Comparison of ENCODE assay signal across 8 cellular contexts in the genomic region with DNA sequence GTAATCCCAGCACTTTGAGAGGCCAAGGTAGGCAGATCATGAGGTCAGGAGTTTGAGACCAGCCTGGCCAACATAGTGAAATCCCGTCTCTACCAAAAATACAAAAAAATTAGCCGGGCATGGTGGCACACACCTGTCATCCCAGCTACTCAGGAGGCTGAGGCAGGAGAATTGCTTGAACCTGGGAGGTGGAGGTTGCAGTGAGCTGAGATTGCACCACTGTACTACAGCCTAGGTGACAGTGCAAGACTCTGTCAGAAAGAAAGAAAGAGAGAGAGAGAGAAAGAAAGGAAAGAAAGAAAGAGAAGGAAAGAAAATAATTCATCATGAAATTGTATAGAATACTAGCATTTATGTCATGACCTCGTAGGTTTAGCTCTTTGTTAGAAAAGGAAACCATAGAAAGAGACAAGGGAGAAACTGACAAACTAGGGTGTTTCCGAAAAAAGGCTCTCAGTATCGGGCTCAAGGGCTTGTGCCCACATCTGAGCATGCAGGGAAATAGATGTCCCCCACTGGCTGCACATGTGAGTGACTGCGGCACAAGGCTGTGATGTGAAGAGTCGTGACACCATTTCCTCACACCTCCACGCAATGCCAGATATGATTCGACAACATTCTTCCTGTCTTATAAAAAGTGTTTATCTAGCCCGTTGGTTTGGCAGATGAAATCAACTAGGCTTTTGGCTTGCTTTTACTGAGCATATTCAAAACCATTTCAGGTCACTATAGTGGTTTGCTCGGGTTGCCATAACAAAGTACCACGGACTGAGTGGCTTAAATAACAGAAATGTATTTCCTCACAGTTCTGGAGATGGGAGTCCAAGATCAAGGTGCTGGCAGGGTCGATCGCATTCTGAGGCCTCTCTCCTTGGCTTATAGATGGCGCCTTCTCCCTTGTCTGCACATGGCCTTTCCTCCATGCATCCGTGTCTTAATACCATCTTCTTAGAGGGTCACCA. TPM values are rescaled to one million over a fixed set of nuclear protein-coding genes. Genes with fewer than 3 reads are reported as not detected.
DNase-seq lines count a peak whose midpoint lies in the region; ATAC-seq and TF ChIP-seq lines count a peak whose summit lies in the region.

No MANE protein-coding gene starts in this region.

- CTCF ChIA-PET in WTC11 (lab: Charles Lee) = no interaction called here

- in situ Hi-C loops in transverse colon (cut with MboI; ENCODE audit: low pct_ligation_motif_present in 1 of 4, low pct_unique_long_range_greater_than_20kb in 1 of 4, low sequenced_read_pairs in 3 of 4) = loop anchor here in 2 of 4 donors (5.0 to 10.0 kb wide), 2 partner anchors 83 to 85 kb away; no protein-coding TSS in a partner anchor

- TF ChIP-seq EP300 in transverse colon (IDR thresholded peaks at IDR 0.05; ENCODE audit: low read depth) = no peak

- peaks cover 0 to 65% (median 55%) of the 10 kb centered on the region in 11 experiments; a peak in 19 of 22 replicates for H4K20me1 ChIP-seq in BLaER1 treated with 17β-estradiol and CSF1 and Interleukin-3, amounts not matched to agents 10 nM and 100 nM

- peak overlapping the region in 9 of 10 experiments; percentile 71 to 91 (median 81); a peak in 18 of 20 replicates for H3K4me3 ChIP-seq in BLaER1 treated with 17β-estradiol and CSF1 and Interleukin-3, amounts not matched to agents 10 nM and 100 nM
- H3K4me3 ChIP-seq in neutrophil (ENCODE audit: low read depth in 1 of 2, low read length in 1 of 2) (peak overlapping the region; percentile 85 to 94), transverse colon (peak overlapping the region in 3 of 4 donors; percentile 8 to 52 (median 17))

- peak overlapping the region; percentile 81 to 97 (median 90) for H3K4me2 ChIP-seq in BLaER1 treated with 17β-estradiol and CSF1 and Interleukin-3, amounts not matched to agents 10 nM and 100 nM

- H3K27ac Mint-ChIP-seq in WTC11 = no peak overlapping the region

- peak overlapping the region; percentile 49 to 98 (median 93) for H3K27ac ChIP-seq in BLaER1 treated with 17β-estradiol and CSF1 and Interleukin-3, amounts not matched to agents 10 nM and 100 nM
- peak overlapping the region; percentile 99 for H3K27ac ChIP-seq in neutrophil
- peak overlapping the region; percentile 73 to 86 (median 78) for H3K27ac ChIP-seq in transverse colon

- H3K9me3 Mint-ChIP-seq in WTC11 = no peaks in the 10 kb centered on the region

- no peaks in the 10 kb centered on the region for H3K36me3 Mint-ChIP-seq in WTC11

- H3K36me3 ChIP-seq in BLaER1 treated with 17β-estradiol and CSF1 and Interleukin-3, amounts not matched to agents 10 nM and 100 nM = peaks cover 0 to 66% (median 56%) of the 10 kb centered on the region in 11 experiments; a peak in 16 of 22 replicates
- peaks cover 48% of the 10 kb centered on the region for H3K36me3 ChIP-seq in neutrophil
- no peaks in the 10 kb centered on the region for H3K36me3 ChIP-seq in transverse colon

- H3K4me1 Mint-ChIP-seq in WTC11 = peaks cover 14% of the 10 kb centered on the region

- H3K27me3 Mint-ChIP-seq in WTC11 (ENCODE audit: low read depth) = no peaks in the 10 kb centered on the region

- peak; percentile 58 to 93 (median 73) for DNase-seq in T-helper 1 cell
- peak; percentile 27 for DNase-seq in amniotic epithelial cell (ENCODE audit: low read depth)
- DNase-seq in transverse colon = peak; percentile 61
- no peak for DNase-seq in NCI-H2227 treated with DMSO at 0.1 percent for 48 hours (lab: John Stamatoyannopoulos, UW)
- DNase-seq in WTC11 (ENCODE audit: low spot score) = no peak

- H3K4me1 ChIP-seq in BLaER1 treated with 17β-estradiol and CSF1 and Interleukin-3, amounts not matched to agents 10 nM and 100 nM = peaks cover 54 to 75% (median 66%) of the 10 kb centered on the region in 10 experiments
- H3K4me1 ChIP-seq in neutrophil (ENCODE audit: control insufficient read depth in 1 of 2, insufficient read depth in 1 of 2, low read depth in 1 of 2, low read length in 1 of 2) (peaks cover 55 to 73% of the 10 kb centered on the region in 2 experiments), transverse colon (peaks cover 0 to 9% (median 0%) of the 10 kb centered on the region in 4 donors)

- H3K27me3 ChIP-seq in BLaER1 treated with 17β-estradiol and CSF1 and Interleukin-3, amounts not matched to agents 10 nM and 100 nM = no peaks in the 10 kb centered on the region
- H3K27me3 ChIP-seq in neutrophil = no peaks in the 10 kb centered on the region
- no peaks in the 10 kb centered on the region for H3K27me3 ChIP-seq in transverse colon

- TF ChIP-seq CTCF in neutrophil (IDR thresholded peaks at IDR 0.05) (no peak), transverse colon (IDR thresholded peaks at IDR 0.05) (no peak), WTC11 (IDR thresholded peaks at IDR 0.05) (no peak)

- H3K4me3 Mint-ChIP-seq in WTC11 = no peak overlapping the region

- peak overlapping the region; percentile 11 to 98 (median 91); a peak in 20 of 22 replicates for H3K9ac ChIP-seq in BLaER1 treated with 17β-estradiol and CSF1 and Interleukin-3, amounts not matched to agents 10 nM and 100 nM

- ATAC-seq in GM21717 (IDR thresholded peaks at IDR 0.05; ENCODE audit: unreplicated experiment) (peak; percentile 30), WTC11 (no peak)

- peaks cover 0 to 17% (median 0%) of the 10 kb centered on the region in 11 experiments; a peak in 1 of 22 replicates for H3K9me3 ChIP-seq in BLaER1 treated with 17β-estradiol and CSF1 and Interleukin-3, amounts not matched to agents 10 nM and 100 nM (replicated peaks in 1 of 11)
- no peaks in the 10 kb centered on the region for H3K9me3 ChIP-seq in neutrophil
- H3K9me3 ChIP-seq in transverse colon = no peaks in the 10 kb centered on the region

- peak; percentile 61 for TF ChIP-seq POLR2A in transverse colon (IDR thresholded peaks at IDR 0.05)

- intact Hi-C loops in transverse colon (cut with DNase I; ENCODE audit: low total_unique reads) = loop anchor here (10.0 kb wide), 1 partner anchor 85 kb away; no protein-coding TSS in a partner anchor

- POLR2A ChIA-PET in WTC11 (lab: Charles Lee) = no interaction called here

- WGBS in transverse colon (ENCODE audit: low coverage in 1 of 2), 2 donors = 51 to 70% methylated on average over 9 to 16 of the region's 16 CpGs

TF ChIP-seq in WTC11, 78 proteins besides CTCF, POLR2A, EP300 and RAD21:
- TF ChIP-seq, protein P1, sequence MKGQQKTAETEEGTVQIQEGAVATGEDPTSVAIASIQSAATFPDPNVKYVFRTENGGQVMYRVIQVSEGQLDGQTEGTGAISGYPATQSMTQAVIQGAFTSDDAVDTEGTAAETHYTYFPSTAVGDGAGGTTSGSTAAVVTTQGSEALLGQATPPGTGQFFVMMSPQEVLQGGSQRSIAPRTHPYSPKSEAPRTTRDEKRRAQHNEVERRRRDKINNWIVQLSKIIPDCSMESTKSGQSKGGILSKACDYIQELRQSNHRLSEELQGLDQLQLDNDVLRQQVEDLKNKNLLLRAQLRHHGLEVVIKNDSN (CRISPR knock-in tag; IDR thresholded peaks at IDR 0.05) = no peak
- TF ChIP-seq RELA (CRISPR knock-in tag; IDR thresholded peaks at IDR 0.05; ENCODE audit: borderline replicate concordance) (no peak), FOXJ3 (CRISPR knock-in tag; IDR thresholded peaks at IDR 0.05; ENCODE audit: borderline replicate concordance) (no peak), CREM (CRISPR knock-in tag; IDR thresholded peaks at IDR 0.05) (no peak), TEAD1 (CRISPR knock-in tag; IDR thresholded peaks at IDR 0.05) (no peak), PRRX2 (CRISPR knock-in tag; IDR thresholded peaks at IDR 0.05) (no peak), ZNF423 (CRISPR knock-in tag; IDR thresholded peaks at IDR 0.05) (no peak), FOXK1 (CRISPR knock-in tag; IDR thresholded peaks at IDR 0.05) (no peak), ZNF232 (CRISPR knock-in tag; IDR thresholded peaks at IDR 0.05) (no peak), ZNF671 (CRISPR knock-in tag; IDR thresholded peaks at IDR 0.05) (no peak), ETV6 (CRISPR knock-in tag; IDR thresholded peaks at IDR 0.05) (no peak), JUN (CRISPR knock-in tag; IDR thresholded peaks at IDR 0.05) (no peak)
- TF ChIP-seq, protein P2, sequence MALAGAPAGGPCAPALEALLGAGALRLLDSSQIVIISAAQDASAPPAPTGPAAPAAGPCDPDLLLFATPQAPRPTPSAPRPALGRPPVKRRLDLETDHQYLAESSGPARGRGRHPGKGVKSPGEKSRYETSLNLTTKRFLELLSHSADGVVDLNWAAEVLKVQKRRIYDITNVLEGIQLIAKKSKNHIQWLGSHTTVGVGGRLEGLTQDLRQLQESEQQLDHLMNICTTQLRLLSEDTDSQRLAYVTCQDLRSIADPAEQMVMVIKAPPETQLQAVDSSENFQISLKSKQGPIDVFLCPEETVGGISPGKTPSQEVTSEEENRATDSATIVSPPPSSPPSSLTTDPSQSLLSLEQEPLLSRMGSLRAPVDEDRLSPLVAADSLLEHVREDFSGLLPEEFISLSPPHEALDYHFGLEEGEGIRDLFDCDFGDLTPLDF (CRISPR knock-in tag; IDR thresholded peaks at IDR 0.05) = no peak

RNA-seq across cellular contexts. Expression of a gene that starts 2.0 kb away (rescaled TPM):
- 10 to 100 TPM in 3 of 4 donors, 1 to 10 TPM in 1; 9.0 to 83.8 (median 20.3) TPM for total RNA-seq in transverse colon
- total RNA-seq in WTC11 (2021) = 1.2 to 1.4 TPM (median 1.3 TPM) in 3 replicates

RNA-seq across cellular contexts. Expression of a gene that starts 34.1 kb away (rescaled TPM):
- total RNA-seq in transverse colon (10 to 100 TPM in 3 of 4 donors, 1 to 10 TPM in 1; 5.4 to 38.7 (median 23.2) TPM), WTC11 (2021) (34.2 to 39.4 TPM (median 37.4 TPM) in 3 replicates)

Comparison
In these comparisons a context has a peak if more than half of its experiments do, and no peak if none do; other contexts are left out.
1. H3K4me3 ChIP-seq: peak in every context shown above with its lines; median percentile 90 in neutrophil; 81 in BLaER1 treated with 17β-estradiol and CSF1 and Interleukin-3, amounts not matched to agents 10 nM and 100 nM; 17 in transverse colon.
2. DNase-seq: peak in T-helper 1 cell (5 of 5), amniotic epithelial cell (single experiment) and transverse colon (single experiment); none in NCI-H2227 treated with DMSO at 0.1 percent for 48 hours (single experiment) and WTC11 (single experiment).
3. Peak in every context shown above with its lines, with median percentiles within 50 percentile points of each other: H3K27ac ChIP-seq.